ENCODE assay signal across 24 cellular contexts in the genomic region with DNA sequence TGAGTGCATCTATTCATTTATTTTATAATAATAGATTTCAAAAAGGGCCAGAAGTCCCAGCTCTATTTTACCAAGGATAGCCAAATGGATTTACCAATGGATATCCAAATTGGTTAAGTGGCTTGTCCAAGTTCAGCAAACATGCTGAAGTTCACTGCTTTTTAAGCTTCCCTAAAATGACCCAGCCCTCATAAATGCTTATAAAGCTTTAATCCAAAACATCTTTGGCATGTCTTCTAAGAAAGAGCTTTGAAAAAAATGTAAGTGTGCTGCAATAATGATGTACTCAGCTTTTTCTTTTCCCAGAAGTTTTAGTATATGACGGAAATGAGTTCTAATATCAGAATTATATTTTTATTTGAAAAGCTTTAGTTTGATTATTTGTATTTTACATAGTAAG.
A peak's percentile ranks its signal among the peaks of the same experiment; 100 is the strongest.
DNase-seq lines count a peak whose midpoint lies in the region; ATAC-seq, FAIRE-seq and TF ChIP-seq lines count a peak whose summit lies in the region.
"Had no signal": no experiment of that assay in that cellular context is flagged by ENCODE, and none has a peak within 500 bp of the region (broad histone marks: within the 10 kb centered on the region; RNA-seq: fewer than 3 reads in every experiment).

No MANE protein-coding gene starts in this region.

- H2BK120ac ChIP-seq in IMR-90 (ENCODE audit: low read depth, low read length) = no peak overlapping the region

- H4K91ac ChIP-seq in IMR-90 (ENCODE audit: insufficient read depth, low read depth, low read length) = no peak overlapping the region

- TF ChIP-seq CTCF in IMR-90 (conservative IDR thresholded peaks at IDR 0.05; ENCODE audit: low read depth, low read length) (no peak), fibroblast of villous mesenchyme (IDR thresholded peaks at IDR 0.05; ENCODE audit: insufficient read depth, low read depth, low read length) (no peak), spleen (IDR thresholded peaks at IDR 0.05 in 8 of 11, conservative IDR thresholded peaks at IDR 0.05 in 3 of 11) (no peak)

- no peak for TF ChIP-seq RAD21 in IMR-90 (IDR thresholded peaks at IDR 0.05; ENCODE audit: low read length)

- no peaks in the 10 kb centered on the region for H3K79me1 ChIP-seq in IMR-90 (ENCODE audit: low read depth in 1 of 2, low read length in 2 of 2)

- no peaks in the 10 kb centered on the region for H3K36me3 ChIP-seq in IMR-90 (ENCODE audit: control insufficient read depth, insufficient read depth, low read length)
- no peaks in the 10 kb centered on the region for H3K36me3 ChIP-seq in subcutaneous abdominal adipose tissue (ENCODE audit: control insufficient read depth in 5 of 5, insufficient read depth in 5 of 5, low read length in 5 of 5)
- peaks cover 0 to 9% (median 0%) of the 10 kb centered on the region in 6 donors for H3K36me3 ChIP-seq in spleen

- no peak overlapping the region for H3K27ac Mint-ChIP-seq in activated naive CD4-positive, alpha-beta T cell treated with anti-CD3 and anti-CD28 coated beads, Interleukin-2, amount 50 U/mL, for 72 hours
- H3K27ac Mint-ChIP-seq: CD4-positive, alpha-beta memory T cell; GM23338; HFFc6 had no signal

- H3K4me3 ChIP-seq in IMR-90 (ENCODE audit: insufficient read depth, low read depth, low read length) = no peak overlapping the region
- no peak overlapping the region for H3K4me3 ChIP-seq in fibroblast of villous mesenchyme (ENCODE audit: low read depth, low read length)
- no peak overlapping the region for H3K4me3 ChIP-seq in subcutaneous abdominal adipose tissue (ENCODE audit: low read depth in 1 of 5, low read length in 5 of 5)
- H3K4me3 ChIP-seq in spleen = no peak overlapping the region
- H3K4me3 ChIP-seq: GM23338, K562 had no signal

- no peak overlapping the region; the same call in 2 of the 3 replicates for H2BK15ac ChIP-seq in IMR-90 (ENCODE audit: low read depth, low read length)

- no peak overlapping the region for H4K8ac ChIP-seq in IMR-90 (ENCODE audit: low read depth in 2 of 2, low read length in 2 of 2)

- no peak overlapping the region for H3K4me2 ChIP-seq in IMR-90 (ENCODE audit: low read depth, low read length)
- H3K4me2 ChIP-seq: GM23338 had no signal

- DNase-seq in IMR-90 (no peak), fibroblast of villous mesenchyme (ENCODE audit: low read depth) (peak; percentile 69), spleen (no peak)
- no peak for DNase-seq in activated naive CD4-positive, alpha-beta T cell treated with anti-CD3 and anti-CD28 coated beads, Interleukin-2, amount 50 U/mL, for 72 hours (ENCODE audit: low spot score in 2 of 2)
- no peak for DNase-seq in stimulated activated CD4-positive, alpha-beta T cell treated with anti-CD3 and anti-CD28 coated beads, Interleukin-4, amount 100 ng/mL, for 24 hours
- DNase-seq in stimulated activated CD4-positive, alpha-beta T cell treated with anti-CD3 and anti-CD28 coated beads, Interleukin-4, amount 100 ng/mL, for 1 hour = no peak
- DNase-seq: ACHN; AML-193; CD4-positive, alpha-beta memory T cell; COR-L47; DMS 273 treated with DMSO at 0.1 percent for 48 hours; DMS53; DND-41; HFFc6 had no signal

- in situ Hi-C loops in IMR-90 (cut with MboI; ENCODE audit: low sequenced_read_pairs) = no loop called here

- dilution Hi-C loops in IMR-90 (cut with HindIII; ENCODE audit: low sequenced_read_pairs, unreplicated experiment) = no loop called here

- TF ChIP-seq POLR2A in IMR-90 (IDR thresholded peaks at IDR 0.05; ENCODE audit: low read depth, low read length) (no peak), spleen (IDR thresholded peaks at IDR 0.05) (no peak)

- H3K23ac ChIP-seq in IMR-90 (ENCODE audit: low read depth, low read length) = no peak overlapping the region

- intact Hi-C loops in IMR-90 (cut with micrococcal nuclease) (no loop called here), spleen (cut with DNase I; ENCODE audit: low total_unique reads) (no loop called here)

- H3K9me1 ChIP-seq in IMR-90 (ENCODE audit: insufficient read depth, low read length) = peaks cover 3% of the 10 kb centered on the region

- peak overlapping the region; percentile 52; the same call in 1 of the 2 replicates for H4K5ac ChIP-seq in IMR-90 (ENCODE audit: low read depth, low read length)

- H2AFZ ChIP-seq in IMR-90 (replicated peaks; ENCODE audit: low read length, poor library complexity) = no peak overlapping the region
- H2AFZ ChIP-seq: GM23338 had no signal

- H3K36me3 Mint-ChIP-seq in activated naive CD4-positive, alpha-beta T cell treated with anti-CD3 and anti-CD28 coated beads, Interleukin-2, amount 50 U/mL, for 72 hours = no peaks in the 10 kb centered on the region
- H3K36me3 Mint-ChIP-seq: CD4-positive, alpha-beta memory T cell had no signal

- WGBS in IMR-90 (ENCODE audit: extremely low coverage in 2 of 2, insufficient read length in 1 of 2), 2 experiments = no CpG with 5 or more reads among the region's 1 CpG
- 72 to 86% (median 83%) methylated on average over 1 of the region's 1 CpG for WGBS in spleen, 5 donors

- no peak overlapping the region for H2BK5ac ChIP-seq in IMR-90 (ENCODE audit: low read depth, low read length, poor library complexity, severe bottlenecking)

- ATAC-seq in IMR-90 (ENCODE audit: low read depth) = no peak
- ATAC-seq in activated naive CD4-positive, alpha-beta T cell treated with anti-CD3 and anti-CD28 coated beads, Interleukin-2, amount 50 U/mL, for 72 hours = no peak
- ATAC-seq: GM23338, HCT116, K562 had no signal

- no TSS peak for BruUV-seq in IMR-90 (replicated peaks; lab: Mats Ljungman, UMichigan)

- H3K9me3 Mint-ChIP-seq in activated naive CD4-positive, alpha-beta T cell treated with anti-CD3 and anti-CD28 coated beads, Interleukin-2, amount 50 U/mL, for 72 hours = peaks cover 4 to 7% of the 10 kb centered on the region in 2 donors
- H3K9me3 Mint-ChIP-seq: GM23338, HFFc6 had no signal

- H4K20me1 ChIP-seq in IMR-90 (ENCODE audit: insufficient read depth, low read length) = no peaks in the 10 kb centered on the region

- H3K14ac ChIP-seq in IMR-90 (replicated peaks; ENCODE audit: low read depth, low read length) = no peak overlapping the region

- no peaks in the 10 kb centered on the region for H3K9me3 ChIP-seq in IMR-90 (ENCODE audit: control insufficient read depth, insufficient read depth, low read length)
- H3K9me3 ChIP-seq in subcutaneous abdominal adipose tissue (ENCODE audit: control insufficient read depth in 5 of 5, low read length in 5 of 5) = peaks cover 0 to 9% (median 4%) of the 10 kb centered on the region in 5 donors
- H3K9me3 ChIP-seq in spleen = peaks cover 0 to 77% (median 34%) of the 10 kb centered on the region in 8 donors

- H2BK20ac ChIP-seq in IMR-90 (ENCODE audit: low read depth, low read length) = no peak overlapping the region

- CTCF ChIA-PET in IMR-90 (lab: Yijun Ruan, JAX) = interaction anchor here (1.3 kb wide), 1 partner anchor 47 kb away, joined by 3 read pairs; no protein-coding TSS in a partner anchor

- H3K9ac ChIP-seq in IMR-90 (ENCODE audit: low read depth, low read length) (no peak overlapping the region), subcutaneous abdominal adipose tissue (ENCODE audit: low read length in 5 of 5) (peak overlapping the region in 1 of 5 donors; percentile 60)

- no peak overlapping the region for H3K56ac ChIP-seq in IMR-90 (ENCODE audit: extremely low read depth, insufficient read depth, low read length)

- H3K4me1 ChIP-seq in IMR-90 (ENCODE audit: control insufficient read depth, insufficient read depth, low read length) (peaks cover 3% of the 10 kb centered on the region; the same call in 1 of the 2 replicates), subcutaneous abdominal adipose tissue (ENCODE audit: control insufficient read depth in 5 of 5, insufficient read depth in 5 of 5, low read length in 5 of 5) (peaks cover 3 to 28% (median 23%) of the 10 kb centered on the region in 5 donors), spleen (no peaks in the 10 kb centered on the region)

- POLR2A ChIA-PET in IMR-90 (lab: Charles Lee; ENCODE audit: unreplicated experiment) = no interaction called here

- H3K27me3 ChIP-seq in IMR-90 (ENCODE audit: control insufficient read depth, insufficient read depth, low read length) (no peaks in the 10 kb centered on the region), subcutaneous abdominal adipose tissue (ENCODE audit: control insufficient read depth in 5 of 5, insufficient read depth in 4 of 5, low read length in 5 of 5) (no peaks in the 10 kb centered on the region), spleen (replicated peaks in 1 of 7) (no peaks in the 10 kb centered on the region)

- no peak overlapping the region for H3K27ac ChIP-seq in IMR-90 (ENCODE audit: insufficient read depth, low read length)
- peak overlapping the region; percentile 48 for H3K27ac ChIP-seq in subcutaneous abdominal adipose tissue (ENCODE audit: low read depth, low read length)
- H3K27ac ChIP-seq in spleen = no peak overlapping the region
- H3K27ac ChIP-seq: C4-2B, HL-60 had no signal

- H3K18ac ChIP-seq in IMR-90 (ENCODE audit: low read depth, low read length) = no peak overlapping the region; the same call in 1 of the 2 replicates

- H3K4ac ChIP-seq in IMR-90 (ENCODE audit: low read depth, low read length) = no peak overlapping the region

- peak; percentile 93 for FAIRE-seq in endometrium (lab: Jason Lieb, UNC)
- FAIRE-seq: GM12892, GM18507, H54, K562 had no signal

- no peak overlapping the region for H2AK5ac ChIP-seq in IMR-90 (ENCODE audit: low read depth, low read length)

- no peak overlapping the region for H2AK9ac ChIP-seq in IMR-90 (replicated peaks; ENCODE audit: low read depth, low read length, poor library complexity)

TF ChIP-seq in IMR-90, 13 proteins besides CTCF, POLR2A, EP300 and RAD21 (continues in another document):
- TF ChIP-seq BHLHE40 (IDR thresholded peaks at IDR 0.05; ENCODE audit: low read depth, low read length) (no peak), CHD1 (IDR thresholded peaks at IDR 0.05; ENCODE audit: low read depth, low read length) (no peak), CEBPB (IDR thresholded peaks at IDR 0.05; ENCODE audit: low read depth, low read length) (no peak), FOS (IDR thresholded peaks at IDR 0.05; ENCODE audit: low read depth, low read length) (no peak), MAZ (IDR thresholded peaks at IDR 0.05; ENCODE audit: borderline replicate concordance, low read depth, low read length) (no peak), MAFK (IDR thresholded peaks at IDR 0.05; ENCODE audit: low read depth, low read length) (no peak), SMC3 (IDR thresholded peaks at IDR 0.05; ENCODE audit: low read depth, low read length) (no peak), MXI1 (IDR thresholded peaks at IDR 0.05; ENCODE audit: borderline replicate concordance, low read depth, low read length) (no peak)
- TF ChIP-seq, protein P1, sequence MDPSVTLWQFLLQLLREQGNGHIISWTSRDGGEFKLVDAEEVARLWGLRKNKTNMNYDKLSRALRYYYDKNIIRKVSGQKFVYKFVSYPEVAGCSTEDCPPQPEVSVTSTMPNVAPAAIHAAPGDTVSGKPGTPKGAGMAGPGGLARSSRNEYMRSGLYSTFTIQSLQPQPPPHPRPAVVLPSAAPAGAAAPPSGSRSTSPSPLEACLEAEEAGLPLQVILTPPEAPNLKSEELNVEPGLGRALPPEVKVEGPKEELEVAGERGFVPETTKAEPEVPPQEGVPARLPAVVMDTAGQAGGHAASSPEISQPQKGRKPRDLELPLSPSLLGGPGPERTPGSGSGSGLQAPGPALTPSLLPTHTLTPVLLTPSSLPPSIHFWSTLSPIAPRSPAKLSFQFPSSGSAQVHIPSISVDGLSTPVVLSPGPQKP (IDR thresholded peaks at IDR 0.05; ENCODE audit: borderline replicate concordance, low read depth, low read length) = no peak
